Comparison of ENCODE assay signal across 20 cellular contexts in genomic region chr14:102074415-102074964, GRCh38.
"Had no signal": no experiment of that assay in that cellular context is flagged by ENCODE, and none has a peak within 500 bp of the region (broad histone marks: within the 10 kb centered on the region; RNA-seq: fewer than 3 reads in every experiment).

No MANE protein-coding gene starts in this region.

- H3K4me3 Mint-ChIP-seq: activated CD4-positive, alpha-beta memory T cell treated with anti-CD3 and anti-CD28 coated beads, Interleukin-2, amount 10 ng/mL, durations not matched to agents 7 days and 5 days; activated CD4-positive, alpha-beta T cell treated with anti-CD3 and anti-CD28 coated beads for 36 hours; activated naive CD8-positive, alpha-beta T cell treated with anti-CD3 and anti-CD28 coated beads for 36 hours; activated T-cell treated with anti-CD3 and anti-CD28 coated beads, Interleukin-2, amount 50 U/mL, for 4 hours; brain; natural killer cell treated with Interleukin-12 subunit alpha and Interleukin-12 subunit beta and Interleukin-15 and Interleukin-18, amount 100 ng/mL, for 72 hours; stimulated activated naive B cell treated with anti-CD40 and anti-IgM and Interleukin-4, amounts not matched to agents 10 μg/mL and 1 μg/mL and 100 μg/mL, for 72 hours had no signal

- H3K27me3 ChIP-seq: tibial artery, vagina had no signal

- DNase-seq: activated CD4-positive, alpha-beta memory T cell treated with anti-CD3 and anti-CD28 coated beads, Interleukin-2, amount 10 ng/mL, durations not matched to agents 7 days and 5 days; activated CD4-positive, alpha-beta T cell treated with anti-CD3 and anti-CD28 coated beads for 36 hours; activated effector memory CD4-positive, alpha-beta T cell treated with anti-CD3 and anti-CD28 coated beads, Interleukin-2, amount 50 U/mL, for 16 hours; activated naive CD8-positive, alpha-beta T cell treated with anti-CD3 and anti-CD28 coated beads for 36 hours; activated T-cell treated with anti-CD3 and anti-CD28 coated beads, Interleukin-2, amount 50 U/mL, for 4 hours; amygdala; central memory CD4-positive, alpha-beta T cell; cortex of kidney; effector CD8-positive, alpha-beta T cell; foreskin melanocyte; head of caudate nucleus; kidney glomerular epithelial cell; mesendoderm; stimulated activated CD4-positive, alpha-beta T cell treated with anti-CD3 and anti-CD28 coated beads, Interleukin-2, amount 100 ng/mL, for 48 hours; stimulated activated naive B cell treated with anti-CD40 and anti-IgM and Interleukin-4, amounts not matched to agents 10 μg/mL and 1 μg/mL and 100 μg/mL, for 72 hours; tibial artery; WERI-Rb-1 had no signal

- H3K9me3 Mint-ChIP-seq: activated CD4-positive, alpha-beta memory T cell treated with anti-CD3 and anti-CD28 coated beads, Interleukin-2, amount 10 ng/mL, durations not matched to agents 7 days and 5 days; activated naive CD8-positive, alpha-beta T cell treated with anti-CD3 and anti-CD28 coated beads for 36 hours; natural killer cell treated with Interleukin-12 subunit alpha and Interleukin-12 subunit beta and Interleukin-15 and Interleukin-18, amount 100 ng/mL, for 72 hours had no signal

- ATAC-seq: activated CD4-positive, alpha-beta T cell treated with anti-CD3 and anti-CD28 coated beads for 36 hours; activated T-cell treated with anti-CD3 and anti-CD28 coated beads, Interleukin-2, amount 50 U/mL, for 4 hours; natural killer cell treated with Interleukin-12 subunit alpha and Interleukin-12 subunit beta and Interleukin-15 and Interleukin-18, amount 100 ng/mL, for 72 hours; stimulated activated naive B cell treated with anti-CD40 and anti-IgM and Interleukin-4, amounts not matched to agents 10 μg/mL and 1 μg/mL and 100 μg/mL, for 72 hours had no signal

- H3K4me1 Mint-ChIP-seq: activated CD4-positive, alpha-beta T cell treated with anti-CD3 and anti-CD28 coated beads for 36 hours had no signal

- H3K4me1 ChIP-seq: vagina had no signal

- H3K4me3 ChIP-seq: tibial artery, vagina had no signal

- H3K27me3 Mint-ChIP-seq: activated CD4-positive, alpha-beta memory T cell treated with anti-CD3 and anti-CD28 coated beads, Interleukin-2, amount 10 ng/mL, durations not matched to agents 7 days and 5 days; activated CD4-positive, alpha-beta T cell treated with anti-CD3 and anti-CD28 coated beads for 36 hours; activated naive CD8-positive, alpha-beta T cell treated with anti-CD3 and anti-CD28 coated beads for 36 hours; brain; natural killer cell treated with Interleukin-12 subunit alpha and Interleukin-12 subunit beta and Interleukin-15 and Interleukin-18, amount 100 ng/mL, for 72 hours; stimulated activated naive B cell treated with anti-CD40 and anti-IgM and Interleukin-4, amounts not matched to agents 10 μg/mL and 1 μg/mL and 100 μg/mL, for 72 hours had no signal

- H3K27ac Mint-ChIP-seq: activated CD4-positive, alpha-beta memory T cell treated with anti-CD3 and anti-CD28 coated beads, Interleukin-2, amount 10 ng/mL, durations not matched to agents 7 days and 5 days; activated CD4-positive, alpha-beta T cell treated with anti-CD3 and anti-CD28 coated beads for 36 hours; activated naive CD8-positive, alpha-beta T cell treated with anti-CD3 and anti-CD28 coated beads for 36 hours; brain; stimulated activated naive B cell treated with anti-CD40 and anti-IgM and Interleukin-4, amounts not matched to agents 10 μg/mL and 1 μg/mL and 100 μg/mL, for 72 hours had no signal

- H3K27ac ChIP-seq: tibial artery, vagina, WERI-Rb-1 had no signal

- H3K9me3 ChIP-seq: tibial artery, vagina had no signal
